In genomic region chr5:151612689-151613427, GRCh38 we compare ENCODE assay signal across 9 cellular contexts. TPM values are rescaled to one million over a fixed set of nuclear protein-coding genes. Genes with fewer than 3 reads are reported as not detected.
DNase-seq lines count a peak whose midpoint lies in the region; ATAC-seq, FAIRE-seq and TF ChIP-seq lines count a peak whose summit lies in the region.
"Had no signal": no experiment of that assay in that cellular context is flagged by ENCODE, and none has a peak within 500 bp of the region (broad histone marks: within the 10 kb centered on the region; RNA-seq: fewer than 3 reads in every experiment).

No MANE protein-coding gene starts in this region.

- FAIRE-seq in keratinocyte (lab: Jason Lieb, UNC): peak; percentile 100

- peak; percentile 2 to 33 for DNase-seq in activated CD4-positive, alpha-beta T cell treated with anti-CD3 and anti-CD28 coated beads for 24 hours (ENCODE audit: low read depth in 2 of 2)
- DNase-seq in keratinocyte (ENCODE audit: low read depth, low spot score) (peak; percentile 87), NCI-H1105 (lab: John Stamatoyannopoulos, UW) (no peak), NCI-H446 (lab: John Stamatoyannopoulos, UW) (no peak), NCI-H2196 treated with DMSO at 0.1 percent for 48 hours (lab: John Stamatoyannopoulos, UW; ENCODE audit: unreplicated experiment) (no peak)

- dilution Hi-C loops in keratinocyte (cut with MboI; ENCODE audit: extremely low pct_ligation_motif_present, low sequenced_read_pairs): no loop called here

- peak overlapping the region; percentile 95 for H3K27ac ChIP-seq in keratinocyte (ENCODE audit: control insufficient read depth, insufficient read depth, low read length)
- H3K27ac ChIP-seq: KMS-11 had no signal

- no peak overlapping the region for H3K4me3 ChIP-seq in keratinocyte (ENCODE audit: control insufficient read depth in 2 of 3, extremely low read depth in 1 of 3, insufficient read depth in 2 of 3, low read depth in 1 of 3, low read length in 3 of 3)

- H4K20me1 ChIP-seq in keratinocyte (ENCODE audit: control insufficient read depth, extremely low read depth, insufficient read depth, low read length): no peaks in the 10 kb centered on the region

- no peaks in the 10 kb centered on the region for H3K79me2 ChIP-seq in keratinocyte (ENCODE audit: control insufficient read depth, insufficient read depth, low read length)

- no peaks in the 10 kb centered on the region for H3K9me1 ChIP-seq in keratinocyte (ENCODE audit: control insufficient read depth, extremely low read depth, insufficient read depth, low read length)

- H3K4me2 ChIP-seq in keratinocyte (ENCODE audit: control insufficient read depth, extremely low read depth, insufficient read depth, low read depth, low read length): peak overlapping the region; percentile 17
- H3K4me2 ChIP-seq: KMS-11 had no signal

- peak overlapping the region; percentile 80 for H3K9ac ChIP-seq in keratinocyte (ENCODE audit: control insufficient read depth, extremely low read depth, insufficient read depth, low read length)
- H3K9ac ChIP-seq: KMS-11 had no signal

- TF ChIP-seq CTCF in keratinocyte (optimal IDR thresholded peaks at IDR 0.05 in 1 of 3, IDR thresholded peaks at IDR 0.05 in 1 of 3, conservative IDR thresholded peaks at IDR 0.05 in 1 of 3; ENCODE audit: extremely low read depth in 1 of 3, insufficient read depth in 2 of 3, low read length in 3 of 3): no peak

- H3K9me3 ChIP-seq in keratinocyte (ENCODE audit: control insufficient read depth, low read depth, low read length): no peaks in the 10 kb centered on the region

- no peak overlapping the region for H2AFZ ChIP-seq in keratinocyte (ENCODE audit: control insufficient read depth, low read length)

- no peaks in the 10 kb centered on the region for H3K27me3 ChIP-seq in keratinocyte (ENCODE audit: control insufficient read depth, extremely low read depth, insufficient read depth, low read length)

- no peaks in the 10 kb centered on the region for H3K36me3 ChIP-seq in keratinocyte (ENCODE audit: control insufficient read depth in 2 of 2, extremely low read depth in 1 of 2, insufficient read depth in 2 of 2, low read length in 2 of 2)

- ATAC-seq in GM18858 (IDR thresholded peaks at IDR 0.05; ENCODE audit: unreplicated experiment) (peak; percentile 64), HG02938 (IDR thresholded peaks at IDR 0.05; ENCODE audit: unreplicated experiment) (peak; percentile 74), HG03097 (IDR thresholded peaks at IDR 0.05; ENCODE audit: low FRiP score, unreplicated experiment) (no peak)

- H3K4me1 ChIP-seq in keratinocyte (ENCODE audit: control insufficient read depth, extremely low read depth, insufficient read depth, low read length): peaks cover 54% of the 10 kb centered on the region

RNA-seq across cellular contexts. Expression of gene FAT2, which starts 21.7 kb away (rescaled TPM):
- 35.0 to 58.0 TPM (median 51.5 TPM) in 3 replicates for polyA plus RNA-seq in keratinocyte
- polyA plus RNA-seq in keratinocyte (2011; ENCODE audit: low read depth): 20.3 TPM
- polyA plus RNA-seq in keratinocyte (2011; cell fraction: cytosol; rRNA removed): 12.5 and 14.2 TPM in 2 replicates
- 217 and 259 TPM in 2 replicates for polyA plus RNA-seq in keratinocyte (2011; cell fraction: nucleus; rRNA removed)
- polyA plus RNA-seq in keratinocyte (2012; ENCODE audit: low replicate concordance): 44.0 and 58.0 TPM in 2 replicates
- polyA minus RNA-seq in keratinocyte: 219 to 287 TPM (median 236 TPM) in 3 replicates
- 63.1 TPM for polyA minus RNA-seq in keratinocyte (2011; cell fraction: cytosol; rRNA and poly(A)+ RNA removed)
- 484 and 633 TPM in 2 replicates for polyA minus RNA-seq in keratinocyte (2011; cell fraction: nucleus; rRNA and poly(A)+ RNA removed)

Comparison
In these comparisons a context has a peak if more than half of its experiments do, and no peak if none do; other contexts are left out.
1. DNase-seq: peak in activated CD4-positive, alpha-beta T cell treated with anti-CD3 and anti-CD28 coated beads for 24 hours (2 of 2) and keratinocyte (single experiment); none in NCI-H1105 (single experiment), NCI-H446 (0 of 2) and NCI-H2196 treated with DMSO at 0.1 percent for 48 hours (single experiment).